In the genomic region with DNA sequence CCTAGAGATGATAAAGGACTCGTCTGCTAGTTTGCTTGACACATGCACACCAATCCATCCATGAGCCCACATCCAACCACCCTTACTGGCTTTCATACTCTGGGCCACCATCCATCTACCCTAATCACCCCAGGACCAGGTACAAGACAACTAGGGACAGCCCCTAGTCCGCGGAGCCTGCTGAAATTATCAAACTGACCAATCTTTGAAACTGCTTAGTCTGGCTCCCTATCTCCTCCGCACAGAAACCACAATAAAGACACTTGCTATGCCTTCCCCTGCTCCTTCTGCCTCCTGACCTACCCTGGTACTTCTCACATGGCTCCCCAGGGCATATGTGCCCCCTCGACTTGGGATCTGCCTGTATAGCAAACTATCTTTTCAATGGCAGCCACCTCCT, we compare ENCODE assay signal across 1 cellular context.
TF ChIP-seq lines count a peak whose summit lies in the region.

No MANE protein-coding gene starts in this region.

TF ChIP-seq in K562, 482 proteins besides CTCF, POLR2A, EP300 and RAD21 (continued from another document and continues in another):
- TF ChIP-seq RREB1 (CRISPR knock-in tag; IDR thresholded peaks at IDR 0.05) (no peak), ZEB2 (IDR thresholded peaks at IDR 0.05) (0 out of 2 replicates have a peak, but pooled peaks have one; percentile 51), EHMT2 (IDR thresholded peaks at IDR 0.05) (no peak), ZNF311 (CRISPR knock-in tag; IDR thresholded peaks at IDR 0.05) (no peak), ZNF165 (CRISPR knock-in tag; IDR thresholded peaks at IDR 0.05; ENCODE audit: borderline replicate concordance) (no peak), WHSC1 (IDR thresholded peaks at IDR 0.05; ENCODE audit: low read length) (no peak), ZNF23 (CRISPR knock-in tag; IDR thresholded peaks at IDR 0.05) (no peak), ZNF778 (CRISPR knock-in tag; IDR thresholded peaks at IDR 0.05) (no peak), E2F3 (CRISPR knock-in tag; IDR thresholded peaks at IDR 0.05) (no peak), KLF1 (tag; IDR thresholded peaks at IDR 0.05) (no peak), SNIP1 (IDR thresholded peaks at IDR 0.05; ENCODE audit: low read depth) (no peak), JUND (IDR thresholded peaks at IDR 0.05; ENCODE audit: borderline replicate concordance, low read depth, low read length) (peak; percentile 29; the same call in 1 of the 2 replicates), JUND (tag; IDR thresholded peaks at IDR 0.05; ENCODE audit: borderline replicate concordance, low read depth, low read length) (peak; percentile 39; the same call in 1 of the 3 replicates), KDM5B (IDR thresholded peaks at IDR 0.05; ENCODE audit: insufficient replicate concordance, low read depth, low read length) (no peak), CHCHD3 (CRISPR knock-in tag; IDR thresholded peaks at IDR 0.05) (no peak), SAFB (IDR thresholded peaks at IDR 0.05; ENCODE audit: borderline replicate concordance, low read depth, low read length) (no peak), FOXJ2 (tag; IDR thresholded peaks at IDR 0.05) (no peak), TEAD2 (tag; IDR thresholded peaks at IDR 0.05) (no peak), CREB1 (IDR thresholded peaks at IDR 0.05) (no peak), CREB1 (CRISPR knock-in tag; IDR thresholded peaks at IDR 0.05) (no peak), ZNF143 (CRISPR knock-in tag; IDR thresholded peaks at IDR 0.05) (no peak), HSF4 (CRISPR knock-in tag; IDR thresholded peaks at IDR 0.05; ENCODE audit: borderline replicate concordance) (no peak), ARID1B (IDR thresholded peaks at IDR 0.05) (peak; percentile 94), MTA1 (IDR thresholded peaks at IDR 0.05; ENCODE audit: borderline replicate concordance) (no peak), ZNF780A (CRISPR knock-in tag; IDR thresholded peaks at IDR 0.05) (no peak), MXD1 (CRISPR knock-in tag; IDR thresholded peaks at IDR 0.05; ENCODE audit: borderline replicate concordance, poor library complexity, severe bottlenecking) (no peak), ZNF436 (CRISPR knock-in tag; IDR thresholded peaks at IDR 0.05) (no peak), XRCC5 (IDR thresholded peaks at IDR 0.05; ENCODE audit: low read depth, low read length) (no peak), USF1 (CRISPR knock-in tag; IDR thresholded peaks at IDR 0.05) (no peak), TAF15 (IDR thresholded peaks at IDR 0.05; ENCODE audit: low read depth, low read length) (no peak), TSC22D4 (tag; IDR thresholded peaks at IDR 0.05) (no peak), MTA3 (IDR thresholded peaks at IDR 0.05; ENCODE audit: borderline replicate concordance) (0 out of 2 replicates have a peak, but pooled peaks have one; percentile 50), HEY1 (CRISPR knock-in tag; IDR thresholded peaks at IDR 0.05; ENCODE audit: borderline replicate concordance) (no peak), NELFE (IDR thresholded peaks at IDR 0.05; ENCODE audit: insufficient read depth, insufficient read length) (no peak), GABPA (tag; conservative IDR thresholded peaks at IDR 0.05; ENCODE audit: low read depth) (no peak), MAFF (IDR thresholded peaks at IDR 0.05; ENCODE audit: low read length) (no peak), HNRNPK (IDR thresholded peaks at IDR 0.05; ENCODE audit: low read depth, low read length, poor library complexity, severe bottlenecking) (no peak), PML (IDR thresholded peaks at IDR 0.05; ENCODE audit: low read length) (peak; percentile 51; the same call in 1 of the 2 replicates), TCF15 (CRISPR knock-in tag; IDR thresholded peaks at IDR 0.05) (no peak), CGGBP1 (CRISPR knock-in tag; IDR thresholded peaks at IDR 0.05) (no peak), ID3 (CRISPR knock-in tag; IDR thresholded peaks at IDR 0.05) (no peak), ID3 (tag; IDR thresholded peaks at IDR 0.05) (no peak), BCL6 (CRISPR knock-in tag; IDR thresholded peaks at IDR 0.05) (no peak), THRB (CRISPR knock-in tag; conservative IDR thresholded peaks at IDR 0.05) (0 out of 2 replicates have a peak, but pooled peaks have one; percentile 19), ZNF121 (CRISPR knock-in tag; conservative IDR thresholded peaks at IDR 0.05) (no peak), EWSR1 (IDR thresholded peaks at IDR 0.05; ENCODE audit: borderline replicate concordance, low read depth, partially characterized antibody) (no peak)
- TF ChIP-seq, protein P1, sequence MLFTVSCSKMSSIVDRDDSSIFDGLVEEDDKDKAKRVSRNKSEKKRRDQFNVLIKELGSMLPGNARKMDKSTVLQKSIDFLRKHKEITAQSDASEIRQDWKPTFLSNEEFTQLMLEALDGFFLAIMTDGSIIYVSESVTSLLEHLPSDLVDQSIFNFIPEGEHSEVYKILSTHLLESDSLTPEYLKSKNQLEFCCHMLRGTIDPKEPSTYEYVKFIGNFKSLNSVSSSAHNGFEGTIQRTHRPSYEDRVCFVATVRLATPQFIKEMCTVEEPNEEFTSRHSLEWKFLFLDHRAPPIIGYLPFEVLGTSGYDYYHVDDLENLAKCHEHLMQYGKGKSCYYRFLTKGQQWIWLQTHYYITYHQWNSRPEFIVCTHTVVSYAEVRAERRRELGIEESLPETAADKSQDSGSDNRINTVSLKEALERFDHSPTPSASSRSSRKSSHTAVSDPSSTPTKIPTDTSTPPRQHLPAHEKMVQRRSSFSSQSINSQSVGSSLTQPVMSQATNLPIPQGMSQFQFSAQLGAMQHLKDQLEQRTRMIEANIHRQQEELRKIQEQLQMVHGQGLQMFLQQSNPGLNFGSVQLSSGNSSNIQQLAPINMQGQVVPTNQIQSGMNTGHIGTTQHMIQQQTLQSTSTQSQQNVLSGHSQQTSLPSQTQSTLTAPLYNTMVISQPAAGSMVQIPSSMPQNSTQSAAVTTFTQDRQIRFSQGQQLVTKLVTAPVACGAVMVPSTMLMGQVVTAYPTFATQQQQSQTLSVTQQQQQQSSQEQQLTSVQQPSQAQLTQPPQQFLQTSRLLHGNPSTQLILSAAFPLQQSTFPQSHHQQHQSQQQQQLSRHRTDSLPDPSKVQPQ (CRISPR knock-in tag; IDR thresholded peaks at IDR 0.05; ENCODE audit: borderline replicate concordance) = no peak; the same call in 1 of the 2 replicates
- TF ChIP-seq, protein P2, sequence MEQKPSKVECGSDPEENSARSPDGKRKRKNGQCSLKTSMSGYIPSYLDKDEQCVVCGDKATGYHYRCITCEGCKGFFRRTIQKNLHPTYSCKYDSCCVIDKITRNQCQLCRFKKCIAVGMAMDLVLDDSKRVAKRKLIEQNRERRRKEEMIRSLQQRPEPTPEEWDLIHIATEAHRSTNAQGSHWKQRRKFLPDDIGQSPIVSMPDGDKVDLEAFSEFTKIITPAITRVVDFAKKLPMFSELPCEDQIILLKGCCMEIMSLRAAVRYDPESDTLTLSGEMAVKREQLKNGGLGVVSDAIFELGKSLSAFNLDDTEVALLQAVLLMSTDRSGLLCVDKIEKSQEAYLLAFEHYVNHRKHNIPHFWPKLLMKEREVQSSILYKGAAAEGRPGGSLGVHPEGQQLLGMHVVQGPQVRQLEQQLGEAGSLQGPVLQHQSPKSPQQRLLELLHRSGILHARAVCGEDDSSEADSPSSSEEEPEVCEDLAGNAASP (IDR thresholded peaks at IDR 0.05) = no peak
- TF ChIP-seq, protein P3, sequence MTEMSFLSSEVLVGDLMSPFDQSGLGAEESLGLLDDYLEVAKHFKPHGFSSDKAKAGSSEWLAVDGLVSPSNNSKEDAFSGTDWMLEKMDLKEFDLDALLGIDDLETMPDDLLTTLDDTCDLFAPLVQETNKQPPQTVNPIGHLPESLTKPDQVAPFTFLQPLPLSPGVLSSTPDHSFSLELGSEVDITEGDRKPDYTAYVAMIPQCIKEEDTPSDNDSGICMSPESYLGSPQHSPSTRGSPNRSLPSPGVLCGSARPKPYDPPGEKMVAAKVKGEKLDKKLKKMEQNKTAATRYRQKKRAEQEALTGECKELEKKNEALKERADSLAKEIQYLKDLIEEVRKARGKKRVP (CRISPR knock-in tag; IDR thresholded peaks at IDR 0.05) = no peak
- TF ChIP-seq, protein P4, sequence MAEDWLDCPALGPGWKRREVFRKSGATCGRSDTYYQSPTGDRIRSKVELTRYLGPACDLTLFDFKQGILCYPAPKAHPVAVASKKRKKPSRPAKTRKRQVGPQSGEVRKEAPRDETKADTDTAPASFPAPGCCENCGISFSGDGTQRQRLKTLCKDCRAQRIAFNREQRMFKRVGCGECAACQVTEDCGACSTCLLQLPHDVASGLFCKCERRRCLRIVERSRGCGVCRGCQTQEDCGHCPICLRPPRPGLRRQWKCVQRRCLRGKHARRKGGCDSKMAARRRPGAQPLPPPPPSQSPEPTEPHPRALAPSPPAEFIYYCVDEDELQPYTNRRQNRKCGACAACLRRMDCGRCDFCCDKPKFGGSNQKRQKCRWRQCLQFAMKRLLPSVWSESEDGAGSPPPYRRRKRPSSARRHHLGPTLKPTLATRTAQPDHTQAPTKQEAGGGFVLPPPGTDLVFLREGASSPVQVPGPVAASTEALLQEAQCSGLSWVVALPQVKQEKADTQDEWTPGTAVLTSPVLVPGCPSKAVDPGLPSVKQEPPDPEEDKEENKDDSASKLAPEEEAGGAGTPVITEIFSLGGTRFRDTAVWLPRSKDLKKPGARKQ (CRISPR knock-in tag; IDR thresholded peaks at IDR 0.05) = no peak
